Comparison of ENCODE assay signal across 28 cellular contexts in genomic region chr3:78900879-78901278, GRCh38.
"Had no signal": no experiment of that assay in that cellular context is flagged by ENCODE, and none has a peak within 500 bp of the region (broad histone marks: within the 10 kb centered on the region; RNA-seq: fewer than 3 reads in every experiment).

No MANE protein-coding gene starts in this region.

- ATAC-seq: activated CD4-positive, alpha-beta T cell treated with anti-CD3 and anti-CD28 coated beads for 36 hours; activated CD4-positive, CD25-positive, alpha-beta regulatory T cell treated with anti-CD3 and anti-CD28 coated beads, Interleukin-2, amount 50 U/mL, for 24 hours; activated CD8-positive, alpha-beta T cell treated with anti-CD3 and anti-CD28 coated beads, Interleukin-2, amount 10 ng/mL, durations not matched to agents 7 days and 5 days; activated naive CD4-positive, alpha-beta T cell treated with anti-CD3 and anti-CD28 coated beads, Interleukin-2, amount 50 U/mL, for 72 hours; body of pancreas; Panc1; WTC11 had no signal

- H3K27ac Mint-ChIP-seq: activated CD4-positive, alpha-beta T cell treated with anti-CD3 and anti-CD28 coated beads for 36 hours; activated CD4-positive, alpha-beta T cell treated with anti-CD3 and anti-CD28 coated beads, Interleukin-2, amount 10 ng/mL, durations not matched to agents 7 days and 5 days; activated CD8-positive, alpha-beta T cell treated with anti-CD3 and anti-CD28 coated beads, Interleukin-2, amount 10 ng/mL, durations not matched to agents 7 days and 5 days; activated naive CD4-positive, alpha-beta T cell treated with anti-CD3 and anti-CD28 coated beads for 36 hours; activated naive CD4-positive, alpha-beta T cell treated with anti-CD3 and anti-CD28 coated beads, Interleukin-2, amount 50 U/mL, for 72 hours; activated T-cell treated with anti-CD3 and anti-CD28 coated beads, Interleukin-2, amount 50 U/mL, for 24 hours; activated T-helper 2 cell treated with anti-CD3 and anti-CD28 coated beads, Interferon-gamma antibody, Interleukin-2, Interleukin-4, amounts not matched to agents 10 μg/mL and 5 μg/mL and 100 μg/mL, durations not matched to agents 14 hours and 24 hours and 36 hours; WTC11 had no signal

- H3K27ac ChIP-seq: adrenal gland, body of pancreas, breast epithelium, SJCRH30, SK-N-MC had no signal

- H3K4me1 ChIP-seq: adrenal gland, body of pancreas, breast epithelium had no signal

- H3K36me3 ChIP-seq: adrenal gland, breast epithelium, SJCRH30 had no signal

- H3K36me3 Mint-ChIP-seq: activated naive CD4-positive, alpha-beta T cell treated with anti-CD3 and anti-CD28 coated beads, Interleukin-2, amount 50 U/mL, for 72 hours; WTC11 had no signal

- H3K4me3 ChIP-seq: adrenal gland, body of pancreas, breast epithelium, SJCRH30, SK-N-MC had no signal

- H3K9me3 ChIP-seq: adrenal gland, body of pancreas, breast epithelium, SJCRH30 had no signal

- H3K27me3 Mint-ChIP-seq: activated CD4-positive, alpha-beta T cell treated with anti-CD3 and anti-CD28 coated beads for 36 hours; activated CD4-positive, alpha-beta T cell treated with anti-CD3 and anti-CD28 coated beads, Interleukin-2, amount 10 ng/mL, durations not matched to agents 7 days and 5 days; activated T-cell treated with anti-CD3 and anti-CD28 coated beads, Interleukin-2, amount 50 U/mL, for 24 hours had no signal

- H3K9me3 Mint-ChIP-seq: activated CD4-positive, alpha-beta T cell treated with anti-CD3 and anti-CD28 coated beads, Interleukin-2, amount 10 ng/mL, durations not matched to agents 7 days and 5 days; activated T-helper 2 cell treated with anti-CD3 and anti-CD28 coated beads, Interferon-gamma antibody, Interleukin-2, Interleukin-4, amounts not matched to agents 10 μg/mL and 5 μg/mL and 100 μg/mL, durations not matched to agents 14 hours and 24 hours and 36 hours; WTC11 had no signal

- DNase-seq: activated CD4-positive, alpha-beta T cell treated with anti-CD3 and anti-CD28 coated beads for 36 hours; activated CD4-positive, alpha-beta T cell treated with anti-CD3 and anti-CD28 coated beads, Interleukin-2, amount 10 ng/mL, durations not matched to agents 7 days and 5 days; activated CD4-positive, alpha-beta T cell treated with anti-CD3 and anti-CD28 coated beads, Interleukin-2, amount 50 U/mL, for 48 hours; activated CD8-positive, alpha-beta T cell treated with anti-CD3 and anti-CD28 coated beads, Interleukin-2, amount 10 ng/mL, durations not matched to agents 7 days and 5 days; activated gamma-delta T cell; activated naive CD4-positive, alpha-beta T cell treated with anti-CD3 and anti-CD28 coated beads for 36 hours; activated T-cell treated with anti-CD3 and anti-CD28 coated beads, Interleukin-2, amount 50 U/mL, for 24 hours; adrenal gland; body of pancreas; cerebellar nuclear complex; NCI-H1092 treated with DMSO at 0.1 percent for 48 hours; NCI-H146; NCI-H187; NCI-H2081; NCI-H2227 treated with DMSO at 0.1 percent for 48 hours; NCI-H446; NCI-H524; SHP77; SJCRH30; T1000 had no signal

- H3K27me3 ChIP-seq: adrenal gland, body of pancreas, breast epithelium, SJCRH30 had no signal

- FAIRE-seq: astrocyte had no signal

- H3K4me1 Mint-ChIP-seq: activated CD4-positive, alpha-beta T cell treated with anti-CD3 and anti-CD28 coated beads for 36 hours; activated CD4-positive, alpha-beta T cell treated with anti-CD3 and anti-CD28 coated beads, Interleukin-2, amount 10 ng/mL, durations not matched to agents 7 days and 5 days had no signal

- H3K4me3 Mint-ChIP-seq: activated CD4-positive, alpha-beta T cell treated with anti-CD3 and anti-CD28 coated beads for 36 hours; activated CD4-positive, alpha-beta T cell treated with anti-CD3 and anti-CD28 coated beads, Interleukin-2, amount 10 ng/mL, durations not matched to agents 7 days and 5 days; activated CD8-positive, alpha-beta T cell treated with anti-CD3 and anti-CD28 coated beads, Interleukin-2, amount 10 ng/mL, durations not matched to agents 7 days and 5 days; activated naive CD4-positive, alpha-beta T cell treated with anti-CD3 and anti-CD28 coated beads for 36 hours; activated T-cell treated with anti-CD3 and anti-CD28 coated beads, Interleukin-2, amount 50 U/mL, for 24 hours; WTC11 had no signal
